Comparison of ENCODE assay signal across 18 cellular contexts in genomic region chr1:231729541-231729940, GRCh38.
A peak's percentile ranks its signal among the peaks of the same experiment; 100 is the strongest.
DNase-seq lines count a peak whose midpoint lies in the region; ATAC-seq and TF ChIP-seq lines count a peak whose summit lies in the region.
"Had no signal": no experiment of that assay in that cellular context is flagged by ENCODE, and none has a peak within 500 bp of the region (broad histone marks: within the 10 kb centered on the region; RNA-seq: fewer than 3 reads in every experiment).

No MANE protein-coding gene starts in this region.

- intact Hi-C loops in Right ventricle myocardium inferior (cut with DNase I): no loop called here

- H3K27ac ChIP-seq in SJCRH30: no peak overlapping the region

- H3K4me1 ChIP-seq in SJCRH30: peaks cover 4% of the 10 kb centered on the region
- H3K4me1 ChIP-seq: BE2C, Caco-2 had no signal

- no peaks in the 10 kb centered on the region for H3K36me3 ChIP-seq in SJCRH30
- H3K36me3 ChIP-seq: BE2C had no signal

- H3K9me3 ChIP-seq in SJCRH30 (replicated peaks): no peaks in the 10 kb centered on the region
- H3K9me3 ChIP-seq: BE2C, Caco-2 had no signal

- DNase-seq in AG10803 (ENCODE audit: low read depth): peak; percentile 23
- DNase-seq in NCI-H446 treated with DMSO at 0.1 percent for 48 hours (lab: John Stamatoyannopoulos, UW): peak; percentile 84
- peak; percentile 81 for DNase-seq in fibroblast of gingiva (ENCODE audit: low read depth)
- DNase-seq in skeletal muscle cell (ENCODE audit: low read depth): peak; percentile 5
- no peak for DNase-seq in Right ventricle myocardium inferior (ENCODE audit: missing footprints)
- DNase-seq in SJCRH30: no peak
- DNase-seq: BE2C; Caco-2; CD4-positive, CD25-positive, alpha-beta regulatory T cell; GF-D8; NCI-H1694 treated with DMSO at 0.1 percent for 48 hours; NCI-H524; NCI-H82; OCI-M1; SHP77 had no signal

- ATAC-seq in Right ventricle myocardium inferior: no peak
- no peak for ATAC-seq in GM19023 (IDR thresholded peaks at IDR 0.05; ENCODE audit: unreplicated experiment)
- ATAC-seq: GM12878, K562 had no signal

- no peak for TF ChIP-seq CTCF in AG10803 (conservative IDR thresholded peaks at IDR 0.05; ENCODE audit: low read length)

- H3K4me3 ChIP-seq in AG10803 (ENCODE audit: low read length) (no peak overlapping the region), skeletal muscle cell (ENCODE audit: low read depth, low read length) (no peak overlapping the region), SJCRH30 (no peak overlapping the region)
- H3K4me3 ChIP-seq: GM12878, K562 had no signal

- H3K27me3 ChIP-seq in SJCRH30: no peaks in the 10 kb centered on the region
- H3K27me3 ChIP-seq: BE2C had no signal

Comparison
In these comparisons a context has a peak if more than half of its experiments do, and no peak if none do; other contexts are left out.
1. DNase-seq: peak in AG10803 (single experiment), NCI-H446 treated with DMSO at 0.1 percent for 48 hours (single experiment), fibroblast of gingiva (single experiment) and skeletal muscle cell (single experiment); none in Right ventricle myocardium inferior (single experiment) and SJCRH30 (0 of 2).